27 cellular contexts compared by ENCODE assay signal in the genomic region with DNA sequence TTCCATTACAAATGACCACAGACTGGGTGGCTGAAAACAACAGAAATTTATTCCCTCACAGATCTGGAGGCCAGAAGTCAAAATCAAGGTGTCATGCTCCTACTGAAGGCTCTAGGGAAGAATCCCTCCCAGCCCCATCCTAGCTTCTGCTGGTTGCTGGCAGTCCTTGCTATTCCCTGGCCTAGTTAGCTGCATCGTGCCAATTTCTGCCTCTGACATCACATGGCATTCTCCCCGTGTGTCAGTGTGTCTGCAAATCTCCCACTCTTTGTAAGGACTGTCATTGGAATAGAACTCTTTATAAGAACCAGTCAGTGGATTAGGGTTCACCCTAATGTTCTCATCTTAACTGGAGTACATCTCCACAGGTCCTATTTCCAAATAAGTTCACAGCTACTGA. TPM values are rescaled to one million over a fixed set of nuclear protein-coding genes. Genes with fewer than 3 reads are reported as not detected.
"Had no signal": no experiment of that assay in that cellular context is flagged by ENCODE, and none has a peak within 500 bp of the region (broad histone marks: within the 10 kb centered on the region; RNA-seq: fewer than 3 reads in every experiment).

No MANE protein-coding gene starts in this region.

- H3K4me3 ChIP-seq: colonic mucosa, dorsolateral prefrontal cortex, gastroesophageal sphincter, left lung, smooth muscle cell, thyroid gland, upper lobe of left lung, vagina had no signal

- H3K4me1 ChIP-seq: colonic mucosa, left lung had no signal

- H3K27me3 ChIP-seq: colonic mucosa, gastroesophageal sphincter, left lung, thyroid gland, upper lobe of left lung, vagina had no signal

- H3K27ac Mint-ChIP-seq: activated CD4-positive, alpha-beta T cell treated with anti-CD3 and anti-CD28 coated beads for 36 hours; activated CD8-positive, alpha-beta memory T cell treated with anti-CD3 and anti-CD28 coated beads, Interleukin-2, amount 10 ng/mL, durations not matched to agents 7 days and 5 days; activated CD8-positive, alpha-beta T cell treated with anti-CD3 and anti-CD28 coated beads, Interleukin-2, amount 10 ng/mL, durations not matched to agents 7 days and 5 days; activated naive CD4-positive, alpha-beta T cell treated with anti-CD3 and anti-CD28 coated beads, Interleukin-2, amount 50 U/mL, for 24 hours; activated T-helper 2 cell treated with anti-CD3 and anti-CD28 coated beads, Interferon-gamma antibody, Interleukin-2, Interleukin-4, amounts not matched to agents 10 μg/mL and 5 μg/mL and 100 μg/mL, durations not matched to agents 14 hours and 24 hours and 36 hours; memory B cell; natural killer cell; stimulated activated memory B cell treated with anti-CD40 and anti-IgM and Interleukin-4, amounts not matched to agents 10 μg/mL and 1 μg/mL and 100 μg/mL, for 72 hours; T-helper 2 cell treated with Interferon-gamma antibody and Interleukin-4, amounts not matched to agents 5 μg/mL and 100 μg/mL, for 36 hours had no signal

- H3K4me1 Mint-ChIP-seq: activated CD4-positive, alpha-beta T cell treated with anti-CD3 and anti-CD28 coated beads for 36 hours; activated CD8-positive, alpha-beta memory T cell treated with anti-CD3 and anti-CD28 coated beads, Interleukin-2, amount 10 ng/mL, durations not matched to agents 7 days and 5 days; activated naive CD4-positive, alpha-beta T cell treated with anti-CD3 and anti-CD28 coated beads, Interleukin-2, amount 50 U/mL, for 24 hours; memory B cell; natural killer cell; stimulated activated memory B cell treated with anti-CD40 and anti-IgM and Interleukin-4, amounts not matched to agents 10 μg/mL and 1 μg/mL and 100 μg/mL, for 72 hours; stimulated activated naive CD8-positive, alpha-beta T cell treated with anti-CD3 and anti-CD28 coated beads, Interleukin-15, amount 100 ng/mL, for 72 hours had no signal

- H3K36me3 Mint-ChIP-seq: activated CD8-positive, alpha-beta memory T cell treated with anti-CD3 and anti-CD28 coated beads, Interleukin-2, amount 10 ng/mL, durations not matched to agents 7 days and 5 days; activated naive CD4-positive, alpha-beta T cell treated with anti-CD3 and anti-CD28 coated beads, Interleukin-2, amount 50 U/mL, for 24 hours; memory B cell; natural killer cell; stimulated activated memory B cell treated with anti-CD40 and anti-IgM and Interleukin-4, amounts not matched to agents 10 μg/mL and 1 μg/mL and 100 μg/mL, for 72 hours had no signal

- H3K27me3 Mint-ChIP-seq: activated CD8-positive, alpha-beta memory T cell treated with anti-CD3 and anti-CD28 coated beads, Interleukin-2, amount 10 ng/mL, durations not matched to agents 7 days and 5 days had no signal

- DNase-seq: activated CD4-positive, alpha-beta T cell treated with anti-CD3 and anti-CD28 coated beads for 36 hours; activated CD4-positive, CD25-positive, alpha-beta regulatory T cell; activated CD8-positive, alpha-beta memory T cell treated with anti-CD3 and anti-CD28 coated beads, Interleukin-2, amount 10 ng/mL, durations not matched to agents 7 days and 5 days; activated CD8-positive, alpha-beta T cell treated with anti-CD3 and anti-CD28 coated beads, Interleukin-2, amount 10 ng/mL, durations not matched to agents 7 days and 5 days; activated T-cell treated with anti-CD3 and anti-CD28 coated beads, Interleukin-2, amount 50 U/mL, for 48 hours; cerebellar nuclear complex; colonic mucosa; dorsolateral prefrontal cortex; effector memory CD4-positive, alpha-beta T cell; erythroblast; left lung; natural killer cell; stimulated activated CD4-positive, alpha-beta T cell treated with anti-CD3 and anti-CD28 coated beads, Interleukin-1b, Interleukin-23, amount 100 ng/mL, for 48 hours; stimulated activated CD4-positive, alpha-beta T cell treated with anti-CD3 and anti-CD28 coated beads, Interleukin-4, amount 100 ng/mL, for 4 hours; stimulated activated CD8-positive, alpha-beta memory T cell treated with anti-CD3 and anti-CD28 coated beads, Interleukin-4, amount 100 ng/mL, for 48 hours; stimulated activated naive CD8-positive, alpha-beta T cell treated with anti-CD3 and anti-CD28 coated beads, Interleukin-15, amount 100 ng/mL, for 72 hours; T-helper 1 cell; thyroid gland; upper lobe of left lung had no signal

- H3K4me3 Mint-ChIP-seq: activated CD4-positive, alpha-beta T cell treated with anti-CD3 and anti-CD28 coated beads for 36 hours; activated CD8-positive, alpha-beta memory T cell treated with anti-CD3 and anti-CD28 coated beads, Interleukin-2, amount 10 ng/mL, durations not matched to agents 7 days and 5 days; activated CD8-positive, alpha-beta T cell treated with anti-CD3 and anti-CD28 coated beads, Interleukin-2, amount 10 ng/mL, durations not matched to agents 7 days and 5 days; activated naive CD4-positive, alpha-beta T cell treated with anti-CD3 and anti-CD28 coated beads, Interleukin-2, amount 50 U/mL, for 24 hours; memory B cell; natural killer cell; stimulated activated memory B cell treated with anti-CD40 and anti-IgM and Interleukin-4, amounts not matched to agents 10 μg/mL and 1 μg/mL and 100 μg/mL, for 72 hours; stimulated activated naive CD8-positive, alpha-beta T cell treated with anti-CD3 and anti-CD28 coated beads, Interleukin-15, amount 100 ng/mL, for 72 hours; T-helper 2 cell treated with Interferon-gamma antibody and Interleukin-4, amounts not matched to agents 5 μg/mL and 100 μg/mL, for 36 hours had no signal

- H3K9me3 ChIP-seq: colonic mucosa, gastroesophageal sphincter, left lung, thyroid gland, upper lobe of left lung, vagina had no signal

- H3K36me3 ChIP-seq: colonic mucosa, gastroesophageal sphincter, left lung, thyroid gland, upper lobe of left lung, vagina had no signal

- ATAC-seq: activated CD4-positive, alpha-beta T cell treated with anti-CD3 and anti-CD28 coated beads for 36 hours; activated CD8-positive, alpha-beta memory T cell treated with anti-CD3 and anti-CD28 coated beads, Interleukin-2, amount 10 ng/mL, durations not matched to agents 7 days and 5 days; activated CD8-positive, alpha-beta T cell treated with anti-CD3 and anti-CD28 coated beads, Interleukin-2, amount 10 ng/mL, durations not matched to agents 7 days and 5 days; gastroesophageal sphincter; left lung; natural killer cell; stimulated activated memory B cell treated with anti-CD40 and anti-IgM and Interleukin-4, amounts not matched to agents 10 μg/mL and 1 μg/mL and 100 μg/mL, for 72 hours; stimulated activated naive CD8-positive, alpha-beta T cell treated with anti-CD3 and anti-CD28 coated beads, Interleukin-15, amount 100 ng/mL, for 72 hours had no signal

- H3K9me3 Mint-ChIP-seq: activated naive CD4-positive, alpha-beta T cell treated with anti-CD3 and anti-CD28 coated beads, Interleukin-2, amount 50 U/mL, for 24 hours; activated T-helper 2 cell treated with anti-CD3 and anti-CD28 coated beads, Interferon-gamma antibody, Interleukin-2, Interleukin-4, amounts not matched to agents 10 μg/mL and 5 μg/mL and 100 μg/mL, durations not matched to agents 14 hours and 24 hours and 36 hours; memory B cell; stimulated activated memory B cell treated with anti-CD40 and anti-IgM and Interleukin-4, amounts not matched to agents 10 μg/mL and 1 μg/mL and 100 μg/mL, for 72 hours; stimulated activated naive CD8-positive, alpha-beta T cell treated with anti-CD3 and anti-CD28 coated beads, Interleukin-15, amount 100 ng/mL, for 72 hours; T-helper 2 cell treated with Interferon-gamma antibody and Interleukin-4, amounts not matched to agents 5 μg/mL and 100 μg/mL, for 36 hours had no signal

- H3K27ac ChIP-seq: colonic mucosa, gastroesophageal sphincter, left lung, thyroid gland, upper lobe of left lung, vagina had no signal

RNA-seq across cellular contexts. Expression of gene NCKAP5, which starts 30.5 kb away (rescaled TPM):
- total RNA-seq: activated CD4-positive, alpha-beta T cell treated with anti-CD3 and anti-CD28 coated beads for 36 hours; activated CD8-positive, alpha-beta memory T cell treated with anti-CD3 and anti-CD28 coated beads, Interleukin-2, amount 10 ng/mL, durations not matched to agents 7 days and 5 days; activated CD8-positive, alpha-beta T cell treated with anti-CD3 and anti-CD28 coated beads, Interleukin-2, amount 10 ng/mL, durations not matched to agents 7 days and 5 days; activated T-helper 2 cell treated with anti-CD3 and anti-CD28 coated beads, Interferon-gamma antibody, Interleukin-2, Interleukin-4, amounts not matched to agents 10 μg/mL and 5 μg/mL and 100 μg/mL, durations not matched to agents 14 hours and 24 hours and 36 hours had no signal
